ENCODE assay signal across 1 cellular context in the genomic region with DNA sequence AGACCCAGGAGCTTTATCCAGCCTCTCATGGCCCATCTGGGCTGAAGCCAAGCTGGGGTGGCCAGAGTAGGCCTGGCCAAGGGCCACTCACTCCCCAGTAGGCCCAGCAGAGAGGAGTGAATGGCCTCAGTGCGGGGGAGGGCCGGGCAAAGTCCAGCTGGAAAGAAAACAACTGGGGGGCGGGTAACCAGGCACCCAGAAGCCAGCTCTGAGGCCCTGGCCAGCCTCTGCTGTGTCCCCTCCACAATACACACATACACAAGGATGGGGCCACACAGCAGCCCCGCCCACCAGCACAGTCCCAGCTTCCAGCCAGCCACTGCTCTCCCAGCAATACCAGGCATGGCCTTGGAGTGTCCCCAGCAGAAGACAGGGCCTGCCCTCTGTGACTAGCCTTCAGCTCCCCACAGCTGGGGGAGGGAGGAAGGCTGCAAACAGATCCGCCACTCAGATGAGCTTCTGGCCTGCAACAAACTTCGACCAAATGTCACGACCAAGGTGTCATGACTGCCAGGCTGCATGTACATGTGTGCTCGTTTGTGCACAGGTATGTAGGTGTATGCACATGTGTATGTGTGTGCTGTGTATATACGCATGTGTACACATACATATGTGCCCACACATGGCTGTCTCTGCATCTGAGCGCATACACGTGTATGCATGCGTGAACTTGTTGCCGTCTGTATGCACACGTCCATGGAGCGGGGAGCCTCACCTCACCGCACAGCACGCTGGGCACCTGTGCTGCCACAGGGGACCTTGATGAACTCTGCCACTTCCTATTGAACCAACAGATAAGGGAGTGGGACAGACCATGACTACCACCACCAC.
TF ChIP-seq lines count a peak whose summit lies in the region.

No MANE protein-coding gene starts in this region.

TF ChIP-seq in HCT116, 20 proteins besides CTCF, POLR2A, EP300 and RAD21 (continued from another document):
- TF ChIP-seq, protein P1, sequence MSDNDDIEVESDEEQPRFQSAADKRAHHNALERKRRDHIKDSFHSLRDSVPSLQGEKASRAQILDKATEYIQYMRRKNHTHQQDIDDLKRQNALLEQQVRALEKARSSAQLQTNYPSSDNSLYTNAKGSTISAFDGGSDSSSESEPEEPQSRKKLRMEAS (IDR thresholded peaks at IDR 0.05) = no peak
- TF ChIP-seq EZH2 (IDR thresholded peaks at IDR 0.05) = no peak
- TF ChIP-seq SIN3A (IDR thresholded peaks at IDR 0.05; ENCODE audit: low read depth) = no peak
- TF ChIP-seq TCF7L2 (IDR thresholded peaks at IDR 0.05; ENCODE audit: borderline replicate concordance, extremely low read depth, insufficient read depth, insufficient read length) = no peak
